16 cellular contexts compared by ENCODE assay signal in the genomic region with DNA sequence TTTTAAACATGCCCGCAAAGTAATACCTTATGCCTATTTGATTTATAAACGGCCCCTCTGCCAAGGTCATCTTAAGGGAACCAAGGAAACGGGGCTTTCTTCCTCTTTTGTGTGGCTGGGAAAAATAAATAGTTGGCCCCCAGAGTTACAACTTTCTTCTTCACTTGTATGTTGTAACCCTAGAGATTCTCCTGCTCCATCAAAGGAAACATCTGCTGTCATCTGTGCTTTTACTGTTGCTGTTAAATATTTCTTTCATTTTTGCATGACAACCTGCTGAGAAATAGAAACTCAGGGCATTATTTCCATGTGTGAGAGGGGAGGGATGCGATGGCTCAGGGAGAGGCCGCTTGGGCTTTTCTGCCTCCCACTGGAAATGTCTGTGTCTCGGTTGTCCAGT. TPM values are rescaled to one million over a fixed set of nuclear protein-coding genes. Genes with fewer than 3 reads are reported as not detected.
DNase-seq lines count a peak whose midpoint lies in the region; ATAC-seq and TF ChIP-seq lines count a peak whose summit lies in the region.
"Had no signal": no experiment of that assay in that cellular context is flagged by ENCODE, and none has a peak within 500 bp of the region (broad histone marks: within the 10 kb centered on the region; RNA-seq: fewer than 3 reads in every experiment).

No MANE protein-coding gene starts in this region.

- H3K9me3 ChIP-seq in heart right ventricle (no peaks in the 10 kb centered on the region), muscle layer of colon (ENCODE audit: low read length) (no peaks in the 10 kb centered on the region), upper lobe of left lung (no peaks in the 10 kb centered on the region)
- H3K9me3 ChIP-seq: breast epithelium had no signal

- no peaks in the 10 kb centered on the region for H3K27me3 Mint-ChIP-seq in chondrocyte (ENCODE audit: low read depth)
- H3K27me3 Mint-ChIP-seq: naive B cell had no signal

- H3K4me3 ChIP-seq in heart right ventricle (no peak overlapping the region), muscle layer of colon (ENCODE audit: low read depth in 1 of 2, low read length in 2 of 2) (no peak overlapping the region), upper lobe of left lung (no peak overlapping the region)

- DNase-seq in heart right ventricle: no peak
- DNase-seq in left cardiac atrium: no peak
- no peak for DNase-seq in chondrocyte (ENCODE audit: low spot score)
- no peak for DNase-seq in upper lobe of left lung
- DNase-seq in D341Med (ENCODE audit: low spot score): no peak
- DNase-seq in dedifferentiated amniotic fluid mesenchymal stem cell (ENCODE audit: extremely low spot score): no peak
- DNase-seq: activated CD4-positive, alpha-beta T cell treated with anti-CD3 and anti-CD28 coated beads for 4 hours; DND-41; naive B cell; NCI-H774; stimulated activated CD4-positive, alpha-beta T cell treated with anti-CD3 and anti-CD28 coated beads, Interleukin-12 subunit alpha, Interleukin-12 subunit beta, amount 100 ng/mL, for 4 hours; SW 1271 had no signal

- peaks cover 55% of the 10 kb centered on the region for H3K4me1 Mint-ChIP-seq in chondrocyte (ENCODE audit: low read depth)

- no peak for TF ChIP-seq POLR2A in upper lobe of left lung (IDR thresholded peaks at IDR 0.05)

- ATAC-seq in heart right ventricle (no peak), left cardiac atrium (no peak), upper lobe of left lung (ENCODE audit: low FRiP score in 2 of 2) (no peak), GM21717 (IDR thresholded peaks at IDR 0.05; ENCODE audit: unreplicated experiment) (no peak)

- peaks cover 30 to 91% (median 65%) of the 10 kb centered on the region in 9 donors for H3K4me1 ChIP-seq in heart right ventricle
- peaks cover 77% of the 10 kb centered on the region for H3K4me1 ChIP-seq in muscle layer of colon (ENCODE audit: insufficient read depth, low read length)
- peaks cover 39 to 53% (median 46%) of the 10 kb centered on the region in 4 donors for H3K4me1 ChIP-seq in upper lobe of left lung

- H3K9ac ChIP-seq in muscle layer of colon (ENCODE audit: low read length): peak overlapping the region; percentile 10

- H3K27ac Mint-ChIP-seq in chondrocyte (ENCODE audit: unreplicated experiment): peak overlapping the region; percentile 25
- H3K27ac Mint-ChIP-seq: activated T-helper 2 cell treated with anti-CD3 and anti-CD28 coated beads, Interferon-gamma antibody, Interleukin-2, Interleukin-4, amounts not matched to agents 10 μg/mL and 5 μg/mL and 100 μg/mL, durations not matched to agents 14 hours and 24 hours and 36 hours had no signal

- intact Hi-C loops in heart right ventricle (cut with DNase I): no loop called here
- intact Hi-C loops in left cardiac atrium (cut with DNase I): no loop called here

- H3K36me3 ChIP-seq in heart right ventricle: peaks cover 0 to 63% (median 3%) of the 10 kb centered on the region in 9 donors
- H3K36me3 ChIP-seq in muscle layer of colon (ENCODE audit: insufficient read depth, low read length): no peaks in the 10 kb centered on the region
- peaks cover 6 to 41% (median 20%) of the 10 kb centered on the region in 4 donors for H3K36me3 ChIP-seq in upper lobe of left lung
- H3K36me3 ChIP-seq: breast epithelium had no signal

- no peaks in the 10 kb centered on the region for H3K9me3 Mint-ChIP-seq in chondrocyte (ENCODE audit: low read depth)
- H3K9me3 Mint-ChIP-seq: activated T-helper 2 cell treated with anti-CD3 and anti-CD28 coated beads, Interferon-gamma antibody, Interleukin-2, Interleukin-4, amounts not matched to agents 10 μg/mL and 5 μg/mL and 100 μg/mL, durations not matched to agents 14 hours and 24 hours and 36 hours; naive B cell had no signal

- H3K27ac ChIP-seq in heart right ventricle (peak overlapping the region; percentile 59 to 95 (median 85)), muscle layer of colon (ENCODE audit: low read depth, low read length) (peak overlapping the region; percentile 78), upper lobe of left lung (peak overlapping the region; percentile 89 to 94 (median 92))

- H3K27me3 ChIP-seq in heart right ventricle (no peaks in the 10 kb centered on the region), muscle layer of colon (ENCODE audit: control insufficient read depth in 1 of 2, insufficient read depth in 2 of 2, low read length in 2 of 2) (no peaks in the 10 kb centered on the region), upper lobe of left lung (no peaks in the 10 kb centered on the region)
- H3K27me3 ChIP-seq: breast epithelium had no signal

- H3K4me3 Mint-ChIP-seq in chondrocyte (ENCODE audit: unreplicated experiment): no peak overlapping the region
- H3K4me3 Mint-ChIP-seq: naive B cell had no signal

- no peak for TF ChIP-seq EP300 in upper lobe of left lung (IDR thresholded peaks at IDR 0.05)

- TF ChIP-seq CTCF in heart right ventricle (IDR thresholded peaks at IDR 0.05) (no peak), chondrocyte (IDR thresholded peaks at IDR 0.05) (no peak), upper lobe of left lung (IDR thresholded peaks at IDR 0.05) (no peak)

- WGBS in heart right ventricle, 2 donors: 79 to 80% methylated on average over 6 of the region's 6 CpGs
- WGBS in upper lobe of left lung, 2 donors: 62 to 65% methylated on average over 6 of the region's 6 CpGs

- H3K36me3 Mint-ChIP-seq in chondrocyte (ENCODE audit: low read depth): peaks cover 10% of the 10 kb centered on the region

RNA-seq across cellular contexts. Expression of a gene that starts 21.8 kb away (rescaled TPM):
- total RNA-seq in heart right ventricle: 10 to 100 TPM in 4 of 10 donors, 1 to 10 TPM in 6; 3.9 to 21.9 (median 9.0) TPM
- polyA plus RNA-seq in heart right ventricle: 10 to 100 TPM; 13.2 to 21.1 TPM
- total RNA-seq in left cardiac atrium: 10 to 100 TPM; 21.7 to 28.9 TPM
- 7.3 to 12.8 TPM (median 12.6 TPM) in 3 replicates for total RNA-seq in chondrocyte
- total RNA-seq in upper lobe of left lung: 10 to 100 TPM in 5 of 6 donors, 1 to 10 TPM in 1; 7.7 to 45.2 (median 14.6) TPM

RNA-seq across cellular contexts. Expression of a gene that starts 31.1 kb away (rescaled TPM):
- total RNA-seq in heart right ventricle (1 to 10 TPM; 2.3 to 7.3 (median 3.8) TPM), left cardiac atrium (1 to 10 TPM; 5.3 to 7.3 TPM), chondrocyte (5.7 to 19.0 TPM (median 6.2 TPM) in 3 replicates), upper lobe of left lung (10 to 100 TPM in 3 of 6 donors, 1 to 10 TPM in 3; 6.0 to 19.9 (median 8.7) TPM)
- 1 to 10 TPM; 8.6 to 9.4 TPM for polyA plus RNA-seq in heart right ventricle

RNA-seq across cellular contexts. Expression of a gene that starts 40.8 kb away (rescaled TPM):
- total RNA-seq in heart right ventricle (10 to 100 TPM; 37.4 to 63.4 (median 50.6) TPM), left cardiac atrium (10 to 100 TPM; 46.7 to 47.7 TPM), chondrocyte (49.7 to 52.3 TPM (median 49.9 TPM) in 3 replicates), upper lobe of left lung (10 to 100 TPM; 32.1 to 68.1 (median 54.7) TPM)
- polyA plus RNA-seq in heart right ventricle: 10 to 100 TPM; 24.9 to 32.6 TPM
